8 cellular contexts compared by ENCODE assay signal in the genomic region with DNA sequence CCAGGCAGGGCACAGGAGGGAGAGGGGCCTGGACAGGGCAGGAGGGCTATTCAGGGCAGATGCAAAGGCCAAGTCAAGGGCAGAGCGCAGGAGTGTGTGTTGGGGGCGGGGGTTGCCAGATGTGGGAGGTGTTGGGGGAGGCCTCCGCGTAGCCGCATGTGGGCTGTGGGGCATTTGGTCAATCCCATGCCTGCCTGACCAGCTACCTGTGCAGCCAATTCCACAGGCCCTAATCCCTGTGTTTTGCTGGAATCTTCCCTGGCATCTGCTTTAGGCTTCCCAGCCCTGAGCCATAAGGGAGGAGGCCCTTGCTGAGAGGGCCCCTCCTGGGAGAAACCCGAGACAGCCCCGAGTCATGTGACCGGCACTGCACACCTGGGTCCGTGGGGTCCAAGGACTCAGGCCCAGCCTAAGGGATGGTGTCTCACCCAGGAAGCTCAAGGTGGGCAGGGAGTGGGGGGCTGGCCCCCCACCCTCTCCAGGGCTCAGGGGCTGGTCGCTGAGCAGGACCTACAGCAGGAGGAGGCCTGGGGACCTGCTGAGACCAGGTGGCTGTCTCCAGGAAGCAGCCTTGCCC. TPM values are rescaled to one million over a fixed set of nuclear protein-coding genes. Genes with fewer than 3 reads are reported as not detected.
A peak's percentile ranks its signal among the peaks of the same experiment; 100 is the strongest.
DNase-seq lines count a peak whose midpoint lies in the region; ATAC-seq and TF ChIP-seq lines count a peak whose summit lies in the region.

No MANE protein-coding gene starts in this region.

- H3K4me2 ChIP-seq in SU-DHL-6 (ENCODE audit: low read depth, low read length, poor library complexity, severe bottlenecking), result peak overlapping the region; percentile 62

- H3F3A ChIP-seq in SU-DHL-6 (ENCODE audit: insufficient read depth), result peaks cover 28% of the 10 kb centered on the region

- H3K27me3 ChIP-seq in SU-DHL-6 (ENCODE audit: low read length) (no peaks in the 10 kb centered on the region), iPS-15b (ENCODE audit: control insufficient read depth, insufficient read depth, low read length) (no peaks in the 10 kb centered on the region), thyroid gland (no peaks in the 10 kb centered on the region)

- ATAC-seq in HG02884 (IDR thresholded peaks at IDR 0.05; ENCODE audit: unreplicated experiment), result peak; percentile 4

- peak overlapping the region; percentile 95 for H3K27ac Mint-ChIP-seq in activated CD4-positive, alpha-beta T cell treated with anti-CD3 and anti-CD28 coated beads, Interleukin-2, amount 10 ng/mL, durations not matched to agents 24 days and 14 days

- H3K36me3 ChIP-seq in SU-DHL-6 (ENCODE audit: low read length) (no peaks in the 10 kb centered on the region), iPS-15b (ENCODE audit: control insufficient read depth, insufficient read depth, low read length) (no peaks in the 10 kb centered on the region), thyroid gland (peaks cover 4 to 8% of the 10 kb centered on the region in 2 donors)

- H3K27me3 Mint-ChIP-seq in activated CD4-positive, alpha-beta T cell treated with anti-CD3 and anti-CD28 coated beads, Interleukin-2, amount 10 ng/mL, durations not matched to agents 24 days and 14 days, result no peaks in the 10 kb centered on the region

- H3K9me3 ChIP-seq in SU-DHL-6 (ENCODE audit: insufficient read depth, low read length) (no peaks in the 10 kb centered on the region), iPS-15b (ENCODE audit: control insufficient read depth, insufficient read depth, low read length) (no peaks in the 10 kb centered on the region), thyroid gland (no peaks in the 10 kb centered on the region)

- no peaks in the 10 kb centered on the region for H4K20me1 ChIP-seq in SU-DHL-6 (ENCODE audit: low read depth, low read length)

- H3K4me3 Mint-ChIP-seq in activated CD4-positive, alpha-beta T cell treated with anti-CD3 and anti-CD28 coated beads, Interleukin-2, amount 10 ng/mL, durations not matched to agents 24 days and 14 days, result peak overlapping the region; percentile 80

- H3K9me3 Mint-ChIP-seq in activated CD4-positive, alpha-beta T cell treated with anti-CD3 and anti-CD28 coated beads, Interleukin-2, amount 10 ng/mL, durations not matched to agents 24 days and 14 days, result no peaks in the 10 kb centered on the region

- peak overlapping the region; percentile 3 for H2AFZ ChIP-seq in SU-DHL-6 (ENCODE audit: low read depth, low read length, severe bottlenecking)

- H3K4me3 ChIP-seq in SU-DHL-6 (ENCODE audit: insufficient read depth, low read length, poor library complexity, severe bottlenecking), result peak overlapping the region; percentile 17
- peak overlapping the region; percentile 22 for H3K4me3 ChIP-seq in iPS-15b (ENCODE audit: low read depth, low read length)
- no peak overlapping the region for H3K4me3 ChIP-seq in thyroid gland (replicated peaks in 1 of 3)

- H3K4me1 ChIP-seq in iPS-15b (ENCODE audit: control insufficient read depth, insufficient read depth, low read length) (peaks cover 14% of the 10 kb centered on the region), thyroid gland (peaks cover 25 to 38% of the 10 kb centered on the region in 2 donors)

- peak overlapping the region; percentile 92 for H3K27ac ChIP-seq in SU-DHL-6 (ENCODE audit: low read depth, low read length)
- peak overlapping the region; percentile 76 to 84 (median 78) for H3K27ac ChIP-seq in thyroid gland

- DNase-seq in activated CD4-positive, alpha-beta T cell treated with anti-CD3 and anti-CD28 coated beads, Interleukin-2, amount 10 ng/mL, durations not matched to agents 24 days and 14 days, result no peak
- DNase-seq in activated CD4-positive, alpha-beta T cell treated with anti-CD3 and anti-CD28 coated beads, Interleukin-2, amount 50 U/mL, for 1 hour, result no peak
- DNase-seq in thyroid gland (no peak), cerebellar cortex (ENCODE audit: low spot score) (no peak), anterior cingulate cortex (lab: John Stamatoyannopoulos, UW) (no peak)

- no peaks in the 10 kb centered on the region for H3K79me2 ChIP-seq in SU-DHL-6 (ENCODE audit: insufficient read depth, low read length)

- TF ChIP-seq CTCF in SU-DHL-6 (IDR thresholded peaks at IDR 0.05; ENCODE audit: insufficient read depth, low read length, poor library complexity, severe bottlenecking) (no peak), thyroid gland (IDR thresholded peaks at IDR 0.05) (no peak)

- H3K4me1 Mint-ChIP-seq in activated CD4-positive, alpha-beta T cell treated with anti-CD3 and anti-CD28 coated beads, Interleukin-2, amount 10 ng/mL, durations not matched to agents 24 days and 14 days, result peaks cover 43% of the 10 kb centered on the region

- peak overlapping the region; percentile 63 for H3K9ac ChIP-seq in SU-DHL-6 (ENCODE audit: low read length)
- H3K9ac ChIP-seq in iPS-15b (ENCODE audit: low read depth, low read length), result peak overlapping the region; percentile 79

- peaks cover 16% of the 10 kb centered on the region for H3K36me3 Mint-ChIP-seq in activated CD4-positive, alpha-beta T cell treated with anti-CD3 and anti-CD28 coated beads, Interleukin-2, amount 10 ng/mL, durations not matched to agents 24 days and 14 days (ENCODE audit: low read depth)

- H3K9me2 ChIP-seq in SU-DHL-6 (replicated peaks; ENCODE audit: insufficient read depth, low read length), result no peaks in the 10 kb centered on the region

- WGBS in thyroid gland, 2 donors, result 62 to 100% methylated on average over 5 to 6 of the region's 10 CpGs

- TF ChIP-seq POLR2A in thyroid gland (IDR thresholded peaks at IDR 0.05), result no peak

- intact Hi-C loops in activated CD4-positive, alpha-beta T cell treated with anti-CD3 and anti-CD28 coated beads, Interleukin-2, amount 10 ng/mL, durations not matched to agents 24 days and 14 days (cut with micrococcal nuclease), result loop anchor here (1.0 to 5.0 kb wide), 5 partner anchors 16 to 86 kb away; a partner anchor contains a TSS
- intact Hi-C loops in thyroid gland (cut with DNase I), result no loop called here

RNA-seq across cellular contexts. Expression of a gene that starts 20.3 kb away (rescaled TPM):
- 17.0 and 18.0 TPM in 2 replicates for total RNA-seq in activated CD4-positive, alpha-beta T cell treated with anti-CD3 and anti-CD28 coated beads, Interleukin-2, amount 10 ng/mL, durations not matched to agents 24 days and 14 days
- total RNA-seq in thyroid gland, result 1 to 10 TPM; 4.8 to 9.1 (median 9.1) TPM

RNA-seq across cellular contexts. Expression of a gene that starts 33.5 kb away (rescaled TPM):
- 61.5 and 63.2 TPM in 2 replicates for total RNA-seq in activated CD4-positive, alpha-beta T cell treated with anti-CD3 and anti-CD28 coated beads, Interleukin-2, amount 10 ng/mL, durations not matched to agents 24 days and 14 days
- total RNA-seq in thyroid gland, result 10 to 100 TPM in 3 of 4 donors, 1 to 10 TPM in 1; 9.5 to 19.6 (median 11.6) TPM

RNA-seq across cellular contexts. Expression of a gene that starts 42.1 kb away (rescaled TPM):
- not detected in 2 replicates for total RNA-seq in activated CD4-positive, alpha-beta T cell treated with anti-CD3 and anti-CD28 coated beads, Interleukin-2, amount 10 ng/mL, durations not matched to agents 24 days and 14 days
- total RNA-seq in thyroid gland, result not detected

RNA-seq across cellular contexts. Expression of a gene that starts 45.7 kb away (rescaled TPM):
- 81.6 and 86.4 TPM in 2 replicates for total RNA-seq in activated CD4-positive, alpha-beta T cell treated with anti-CD3 and anti-CD28 coated beads, Interleukin-2, amount 10 ng/mL, durations not matched to agents 24 days and 14 days
- total RNA-seq in thyroid gland, result 1 to 10 TPM; 1.9 to 4.9 (median 3.4) TPM

RNA-seq across cellular contexts. Expression of a gene that starts 47.6 kb away (rescaled TPM):
- total RNA-seq in activated CD4-positive, alpha-beta T cell treated with anti-CD3 and anti-CD28 coated beads, Interleukin-2, amount 10 ng/mL, durations not matched to agents 24 days and 14 days, result not detected in 2 replicates
- 1 to 10 TPM in 1 of 4 donors, under 1 TPM in 2, not detected in 1; 0.40 to 1.4 (median 0.63) TPM for total RNA-seq in thyroid gland

Comparison
In these comparisons a context has a peak if more than half of its experiments do, and no peak if none do; other contexts are left out.
1. H3K4me3 ChIP-seq: peak in SU-DHL-6 (single experiment) and iPS-15b (single experiment); none in thyroid gland (0 of 3).